1 cellular context compared by ENCODE assay signal in the genomic region with DNA sequence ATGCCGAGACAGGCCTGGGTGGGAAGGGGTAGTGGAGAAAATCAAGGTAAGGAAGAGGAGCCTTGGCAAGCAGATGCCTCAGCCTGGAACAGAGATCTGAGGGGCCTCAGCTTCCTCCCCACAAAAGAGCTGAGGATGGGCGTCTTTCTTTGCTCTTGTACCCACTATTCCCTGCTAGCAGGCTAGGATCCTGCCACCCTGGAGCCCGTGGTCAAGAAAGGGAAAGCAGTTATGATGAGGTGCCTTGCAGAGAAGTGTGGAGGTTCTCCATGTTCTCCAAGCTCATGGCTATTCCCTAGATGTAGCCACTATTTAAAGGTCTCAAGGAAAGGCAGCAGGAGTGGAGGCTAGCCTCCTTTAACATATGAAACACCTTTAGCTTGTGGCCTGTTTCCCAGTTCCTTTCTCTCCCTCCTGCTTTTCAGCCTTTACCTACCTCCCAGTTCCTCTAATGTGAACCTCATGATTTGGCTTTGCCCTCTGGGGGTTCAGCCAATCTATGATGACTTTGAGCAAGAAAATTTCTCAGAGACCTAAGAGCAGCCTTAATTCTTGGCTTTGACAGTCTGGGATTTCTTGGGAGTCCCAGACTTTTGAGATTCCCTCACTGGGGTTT.
TF ChIP-seq lines count a peak whose summit lies in the region.

No MANE protein-coding gene starts in this region.

TF ChIP-seq in K562, 482 proteins besides CTCF, POLR2A, EP300 and RAD21:
- TF ChIP-seq ZNF655 (CRISPR knock-in tag; IDR thresholded peaks at IDR 0.05) (no peak), EP400 (IDR thresholded peaks at IDR 0.05) (no peak), MTA1 (IDR thresholded peaks at IDR 0.05; ENCODE audit: borderline replicate concordance) (no peak), KHSRP (IDR thresholded peaks at IDR 0.05) (no peak), KDM1A (IDR thresholded peaks at IDR 0.05) (no peak), CCNT2 (IDR thresholded peaks at IDR 0.05; ENCODE audit: borderline replicate concordance, extremely low read depth, insufficient read length, low read depth, low read length) (no peak), ZBTB9 (CRISPR knock-in tag; IDR thresholded peaks at IDR 0.05) (0 out of 2 replicates have a peak, but pooled peaks have one; percentile 23), FOXJ2 (tag; IDR thresholded peaks at IDR 0.05) (no peak), CEBPG (CRISPR knock-in tag; IDR thresholded peaks at IDR 0.05) (no peak), CEBPG (tag; conservative IDR thresholded peaks at IDR 0.05 in 1 of 2, IDR thresholded peaks at IDR 0.05 in 1 of 2) (no peak), MCM7 (IDR thresholded peaks at IDR 0.05) (no peak), SRF (CRISPR knock-in tag; IDR thresholded peaks at IDR 0.05) (peak in 1 of 2 experiments; percentile 46; a peak in 1 of 4 replicates), ATF3 (IDR thresholded peaks at IDR 0.05) (no peak), ATF3 (CRISPR knock-in tag; conservative IDR thresholded peaks at IDR 0.05) (no peak), SPI1 (IDR thresholded peaks at IDR 0.05; ENCODE audit: borderline replicate concordance, low read depth, low read length) (peak; percentile 17; the same call in 1 of the 2 replicates), POU5F1 (IDR thresholded peaks at IDR 0.05; ENCODE audit: borderline replicate concordance, low read depth, low read length, partially characterized antibody) (no peak), SMARCA4 (IDR thresholded peaks at IDR 0.05) (0 out of 2 replicates have a peak, but pooled peaks have one; percentile 2)
- TF ChIP-seq, protein P1, sequence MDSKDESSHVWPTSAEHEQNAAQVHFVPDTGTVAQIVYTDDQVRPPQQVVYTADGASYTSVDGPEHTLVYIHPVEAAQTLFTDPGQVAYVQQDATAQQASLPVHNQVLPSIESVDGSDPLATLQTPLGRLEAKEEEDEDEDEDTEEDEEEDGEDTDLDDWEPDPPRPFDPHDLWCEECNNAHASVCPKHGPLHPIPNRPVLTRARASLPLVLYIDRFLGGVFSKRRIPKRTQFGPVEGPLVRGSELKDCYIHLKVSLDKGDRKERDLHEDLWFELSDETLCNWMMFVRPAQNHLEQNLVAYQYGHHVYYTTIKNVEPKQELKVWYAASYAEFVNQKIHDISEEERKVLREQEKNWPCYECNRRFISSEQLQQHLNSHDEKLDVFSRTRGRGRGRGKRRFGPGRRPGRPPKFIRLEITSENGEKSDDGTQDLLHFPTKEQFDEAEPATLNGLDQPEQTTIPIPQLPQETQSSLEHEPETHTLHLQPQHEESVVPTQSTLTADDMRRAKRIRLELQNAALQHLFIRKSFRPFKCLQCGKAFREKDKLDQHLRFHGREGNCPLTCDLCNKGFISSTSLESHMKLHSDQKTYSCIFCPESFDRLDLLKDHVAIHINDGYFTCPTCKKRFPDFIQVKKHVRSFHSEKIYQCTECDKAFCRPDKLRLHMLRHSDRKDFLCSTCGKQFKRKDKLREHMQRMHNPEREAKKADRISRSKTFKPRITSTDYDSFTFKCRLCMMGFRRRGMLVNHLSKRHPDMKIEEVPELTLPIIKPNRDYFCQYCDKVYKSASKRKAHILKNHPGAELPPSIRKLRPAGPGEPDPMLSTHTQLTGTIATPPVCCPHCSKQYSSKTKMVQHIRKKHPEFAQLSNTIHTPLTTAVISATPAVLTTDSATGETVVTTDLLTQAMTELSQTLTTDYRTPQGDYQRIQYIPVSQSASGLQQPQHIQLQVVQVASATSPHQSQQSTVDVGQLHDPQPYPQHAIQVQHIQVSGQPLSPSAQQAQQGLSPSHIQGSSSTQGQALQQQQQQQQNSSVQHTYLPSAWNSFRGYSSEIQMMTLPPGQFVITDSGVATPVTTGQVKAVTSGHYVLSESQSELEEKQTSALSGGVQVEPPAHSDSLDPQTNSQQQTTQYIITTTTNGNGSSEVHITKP (IDR thresholded peaks at IDR 0.05; ENCODE audit: partially characterized antibody), result peak; percentile 7
- TF ChIP-seq, protein P2, sequence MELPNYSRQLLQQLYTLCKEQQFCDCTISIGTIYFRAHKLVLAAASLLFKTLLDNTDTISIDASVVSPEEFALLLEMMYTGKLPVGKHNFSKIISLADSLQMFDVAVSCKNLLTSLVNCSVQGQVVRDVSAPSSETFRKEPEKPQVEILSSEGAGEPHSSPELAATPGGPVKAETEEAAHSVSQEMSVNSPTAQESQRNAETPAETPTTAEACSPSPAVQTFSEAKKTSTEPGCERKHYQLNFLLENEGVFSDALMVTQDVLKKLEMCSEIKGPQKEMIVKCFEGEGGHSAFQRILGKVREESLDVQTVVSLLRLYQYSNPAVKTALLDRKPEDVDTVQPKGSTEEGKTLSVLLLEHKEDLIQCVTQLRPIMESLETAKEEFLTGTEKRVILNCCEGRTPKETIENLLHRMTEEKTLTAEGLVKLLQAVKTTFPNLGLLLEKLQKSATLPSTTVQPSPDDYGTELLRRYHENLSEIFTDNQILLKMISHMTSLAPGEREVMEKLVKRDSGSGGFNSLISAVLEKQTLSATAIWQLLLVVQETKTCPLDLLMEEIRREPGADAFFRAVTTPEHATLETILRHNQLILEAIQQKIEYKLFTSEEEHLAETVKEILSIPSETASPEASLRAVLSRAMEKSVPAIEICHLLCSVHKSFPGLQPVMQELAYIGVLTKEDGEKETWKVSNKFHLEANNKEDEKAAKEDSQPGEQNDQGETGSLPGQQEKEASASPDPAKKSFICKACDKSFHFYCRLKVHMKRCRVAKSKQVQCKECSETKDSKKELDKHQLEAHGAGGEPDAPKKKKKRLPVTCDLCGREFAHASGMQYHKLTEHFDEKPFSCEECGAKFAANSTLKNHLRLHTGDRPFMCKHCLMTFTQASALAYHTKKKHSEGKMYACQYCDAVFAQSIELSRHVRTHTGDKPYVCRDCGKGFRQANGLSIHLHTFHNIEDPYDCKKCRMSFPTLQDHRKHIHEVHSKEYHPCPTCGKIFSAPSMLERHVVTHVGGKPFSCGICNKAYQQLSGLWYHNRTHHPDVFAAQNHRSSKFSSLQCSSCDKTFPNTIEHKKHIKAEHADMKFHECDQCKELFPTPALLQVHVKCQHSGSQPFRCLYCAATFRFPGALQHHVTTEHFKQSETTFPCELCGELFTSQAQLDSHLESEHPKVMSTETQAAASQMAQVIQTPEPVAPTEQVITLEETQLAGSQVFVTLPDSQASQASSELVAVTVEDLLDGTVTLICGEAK (IDR thresholded peaks at IDR 0.05), result 0 out of 2 replicates have a peak, but pooled peaks have one; percentile 8
- TF ChIP-seq, protein P2 (CRISPR knock-in tag; IDR thresholded peaks at IDR 0.05), result no peak
